ENCODE assay signal across 29 cellular contexts in the genomic region with DNA sequence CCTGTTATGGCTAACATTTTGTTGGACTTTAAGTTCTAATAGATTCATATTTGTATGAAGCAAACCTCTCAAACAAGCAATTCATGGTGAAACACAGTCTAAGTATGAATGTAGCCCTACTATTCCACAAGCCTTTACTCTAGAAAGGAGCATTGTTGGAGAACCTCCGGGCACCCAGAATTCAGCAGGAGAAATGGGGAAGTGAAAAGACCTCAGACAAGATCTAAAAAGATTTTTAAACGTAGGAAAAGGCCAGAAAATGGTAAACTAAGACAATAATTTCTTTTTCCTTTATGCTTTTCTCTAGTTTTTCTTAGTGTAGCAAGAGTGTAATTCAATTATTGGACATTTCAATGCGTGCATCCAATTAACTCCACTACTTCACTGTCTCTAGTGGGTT.
"Had no signal": no experiment of that assay in that cellular context is flagged by ENCODE, and none has a peak within 500 bp of the region (broad histone marks: within the 10 kb centered on the region; RNA-seq: fewer than 3 reads in every experiment).

No MANE protein-coding gene starts in this region.

- H3K27ac ChIP-seq: brain microvascular endothelial cell, coronary artery, dorsolateral prefrontal cortex, foreskin keratinocyte, gastrocnemius medialis, heart left ventricle had no signal

- H3K4me1 ChIP-seq: foreskin keratinocyte, gastrocnemius medialis, heart left ventricle had no signal

- H3K9me3 ChIP-seq: gastrocnemius medialis, heart left ventricle had no signal

- H3K36me3 ChIP-seq: brain microvascular endothelial cell, gastrocnemius medialis, heart left ventricle had no signal

- H3K4me3 ChIP-seq: coronary artery, dorsolateral prefrontal cortex, gastrocnemius medialis, heart left ventricle had no signal

- H3K27me3 ChIP-seq: brain microvascular endothelial cell, dorsolateral prefrontal cortex, foreskin keratinocyte, gastrocnemius medialis, heart left ventricle had no signal

- DNase-seq: activated B cell treated with CpG ODN at 0.5 μM for 24 hours; activated CD4-positive, alpha-beta memory T cell treated with anti-CD3 and anti-CD28 coated beads for 36 hours; activated CD4-positive, alpha-beta T cell treated with anti-CD3 and anti-CD28 coated beads for 36 hours; activated CD4-positive, alpha-beta T cell treated with anti-CD3 and anti-CD28 coated beads, Interleukin-2, amount 10 ng/mL, durations not matched to agents 24 days and 14 days; activated CD8-positive, alpha-beta memory T cell treated with anti-CD3 and anti-CD28 coated beads, Interleukin-2, amount 10 ng/mL, durations not matched to agents 7 days and 5 days; activated CD8-positive, alpha-beta memory T cell treated with anti-CD3 and anti-CD28 coated beads, Interleukin-2, amount 50 U/mL, for 4 hours; activated CD8-positive, alpha-beta T cell treated with anti-CD3 and anti-CD28 coated beads, Interleukin-2, amount 10 ng/mL, durations not matched to agents 7 days and 5 days; activated gamma-delta T cell; activated naive CD4-positive, alpha-beta T cell; activated naive CD4-positive, alpha-beta T cell treated with anti-CD3 and anti-CD28 coated beads, Interleukin-2, amount 10 ng/mL, durations not matched to agents 7 days and 5 days; activated naive CD8-positive, alpha-beta T cell treated with anti-CD3 and anti-CD28 coated beads, Interleukin-2, amount 10 ng/mL, durations not matched to agents 7 days and 5 days; activated T-cell treated with anti-CD3 and anti-CD28 coated beads, Interleukin-2, amount 50 U/mL, for 24 hours; activated T-cell treated with anti-CD3 and anti-CD28 coated beads, Interleukin-2, amount 50 U/mL, for 72 hours; brain microvascular endothelial cell; dorsolateral prefrontal cortex; effector memory CD4-positive, alpha-beta T cell; endodermal cell; foreskin keratinocyte; gastrocnemius medialis; glutamatergic neuron; heart left ventricle; hypothalamus; T1000 had no signal

- ATAC-seq: activated CD4-positive, alpha-beta T cell treated with anti-CD3 and anti-CD28 coated beads for 36 hours; activated CD4-positive, CD25-positive, alpha-beta regulatory T cell treated with anti-CD3 and anti-CD28 coated beads, Interleukin-2, amount 50 U/mL, for 24 hours; activated CD8-positive, alpha-beta memory T cell treated with anti-CD3 and anti-CD28 coated beads, Interleukin-2, amount 10 ng/mL, durations not matched to agents 7 days and 5 days; activated CD8-positive, alpha-beta T cell treated with anti-CD3 and anti-CD28 coated beads, Interleukin-2, amount 10 ng/mL, durations not matched to agents 7 days and 5 days; activated naive CD4-positive, alpha-beta T cell treated with anti-CD3 and anti-CD28 coated beads, Interleukin-2, amount 50 U/mL, for 72 hours; activated T-cell treated with anti-CD3 and anti-CD28 coated beads, Interleukin-2, amount 50 U/mL, for 72 hours; esophagus mucosa; foreskin keratinocyte; gastrocnemius medialis; heart left ventricle had no signal

- FAIRE-seq: astrocyte, bronchial epithelial cell had no signal
